Comparison of ENCODE assay signal across 17 cellular contexts in the genomic region with DNA sequence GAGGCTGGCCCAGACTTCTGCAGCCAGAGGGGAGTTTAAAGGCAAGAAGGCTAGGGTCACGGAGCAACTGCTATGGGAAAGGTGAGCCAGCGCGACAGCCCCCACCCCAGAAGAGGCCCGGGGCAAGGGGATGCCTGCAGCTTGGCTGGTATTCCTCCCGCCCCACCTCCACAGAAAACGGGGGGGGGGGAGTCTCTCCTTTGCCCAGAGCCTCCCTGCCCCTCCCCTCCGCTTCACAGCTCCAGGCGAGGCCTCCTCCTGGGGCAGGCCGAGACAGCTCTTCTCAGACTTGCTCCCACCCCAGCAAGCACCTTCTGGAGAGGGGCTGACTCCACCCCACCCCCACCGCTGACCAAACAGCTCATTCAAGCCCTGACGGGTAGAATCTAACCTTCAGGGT. TPM values are rescaled to one million over a fixed set of nuclear protein-coding genes. Genes with fewer than 3 reads are reported as not detected.
DNase-seq lines count a peak whose midpoint lies in the region; ATAC-seq and TF ChIP-seq lines count a peak whose summit lies in the region.
"Had no signal": no experiment of that assay in that cellular context is flagged by ENCODE, and none has a peak within 500 bp of the region (broad histone marks: within the 10 kb centered on the region; RNA-seq: fewer than 3 reads in every experiment).

No MANE protein-coding gene starts in this region.

- intact Hi-C loops in lower lobe of right lung (cut with DNase I): no loop called here

- H3K9me3 ChIP-seq in HUES6 (ENCODE audit: control insufficient read depth, insufficient read depth, low read depth, low read length): no peaks in the 10 kb centered on the region
- H3K9me3 ChIP-seq in lower lobe of right lung: no peaks in the 10 kb centered on the region
- H3K9me3 ChIP-seq: BLaER1 treated with 17β-estradiol and CSF1 and Interleukin-3, amounts not matched to agents 10 nM and 100 nM; suprapubic skin had no signal

- ATAC-seq in lower lobe of right lung (no peak), GM19351 (IDR thresholded peaks at IDR 0.05; ENCODE audit: unreplicated experiment) (no peak), GM18520 (IDR thresholded peaks at IDR 0.05; ENCODE audit: unreplicated experiment) (no peak)
- no peak for ATAC-seq in stimulated activated effector memory CD8-positive, alpha-beta T cell treated with anti-CD3 and anti-CD28 coated beads, Interleukin-12 subunit alpha, Interleukin-12 subunit beta, amount 100 ng/mL, for 72 hours
- ATAC-seq: HCT116 had no signal

- peak overlapping the region; percentile 75 for H3K27ac Mint-ChIP-seq in stimulated activated effector memory CD8-positive, alpha-beta T cell treated with anti-CD3 and anti-CD28 coated beads, Interleukin-12 subunit alpha, Interleukin-12 subunit beta, amount 100 ng/mL, for 72 hours

- no peak overlapping the region for H3K27ac ChIP-seq in HUES6 (ENCODE audit: low read depth, low read length)
- peak overlapping the region; percentile 71 for H3K27ac ChIP-seq in cingulate gyrus (ENCODE audit: low read depth, low read length)
- H3K27ac ChIP-seq in lower lobe of right lung: peak overlapping the region; percentile 21
- H3K27ac ChIP-seq: KMS-11, parathyroid adenoma, suprapubic skin had no signal

- no peak overlapping the region for H3K4me3 Mint-ChIP-seq in stimulated activated effector memory CD8-positive, alpha-beta T cell treated with anti-CD3 and anti-CD28 coated beads, Interleukin-12 subunit alpha, Interleukin-12 subunit beta, amount 100 ng/mL, for 72 hours

- H3K4me1 Mint-ChIP-seq in stimulated activated effector memory CD8-positive, alpha-beta T cell treated with anti-CD3 and anti-CD28 coated beads, Interleukin-12 subunit alpha, Interleukin-12 subunit beta, amount 100 ng/mL, for 72 hours: peaks cover 79% of the 10 kb centered on the region

- H3K4me3 ChIP-seq in HUES6 (ENCODE audit: low read depth, low read length) (peak overlapping the region; percentile 11; the same call in 1 of the 2 replicates), lower lobe of right lung (no peak overlapping the region)
- H3K4me3 ChIP-seq: BLaER1 treated with 17β-estradiol and CSF1 and Interleukin-3, amounts not matched to agents 10 nM and 100 nM; suprapubic skin had no signal

- H3K9me3 Mint-ChIP-seq in stimulated activated effector memory CD8-positive, alpha-beta T cell treated with anti-CD3 and anti-CD28 coated beads, Interleukin-12 subunit alpha, Interleukin-12 subunit beta, amount 100 ng/mL, for 72 hours: no peaks in the 10 kb centered on the region

- TF ChIP-seq CTCF in lower lobe of right lung (IDR thresholded peaks at IDR 0.05): no peak

- H3K4me1 ChIP-seq in HUES6 (ENCODE audit: control insufficient read depth, insufficient read depth, low read length) (peaks cover 30% of the 10 kb centered on the region), lower lobe of right lung (peaks cover 55% of the 10 kb centered on the region)

- peaks cover 49% of the 10 kb centered on the region for H3K36me3 Mint-ChIP-seq in stimulated activated effector memory CD8-positive, alpha-beta T cell treated with anti-CD3 and anti-CD28 coated beads, Interleukin-12 subunit alpha, Interleukin-12 subunit beta, amount 100 ng/mL, for 72 hours

- DNase-seq in lower lobe of right lung: no peak
- DNase-seq in stimulated activated effector memory CD8-positive, alpha-beta T cell treated with anti-CD3 and anti-CD28 coated beads, Interleukin-12 subunit alpha, Interleukin-12 subunit beta, amount 100 ng/mL, for 72 hours (ENCODE audit: low spot score in 2 of 2): no peak
- no peak for DNase-seq in NCI-H1105 (lab: John Stamatoyannopoulos, UW)
- DNase-seq: mesendoderm, NCI-H1436, NCI-H510A treated with DMSO at 0.1 percent for 48 hours, OCI-M1, SW 1271 had no signal

- H3K27me3 ChIP-seq in HUES6 (ENCODE audit: control insufficient read depth, insufficient read depth, low read length): no peaks in the 10 kb centered on the region
- H3K27me3 ChIP-seq in lower lobe of right lung (ENCODE audit: low read depth): no peaks in the 10 kb centered on the region
- H3K27me3 ChIP-seq: BLaER1 treated with 17β-estradiol and CSF1 and Interleukin-3, amounts not matched to agents 10 nM and 100 nM; suprapubic skin had no signal

- H3K9ac ChIP-seq in HUES6 (ENCODE audit: low read length): no peak overlapping the region
- H3K9ac ChIP-seq: KMS-11, parathyroid adenoma had no signal

- peaks cover 8% of the 10 kb centered on the region; the same call in 1 of the 2 replicates for H3K36me3 ChIP-seq in HUES6 (ENCODE audit: control insufficient read depth, insufficient read depth, low read length)
- H3K36me3 ChIP-seq in lower lobe of right lung: peaks cover 8% of the 10 kb centered on the region
- H3K36me3 ChIP-seq: suprapubic skin had no signal

RNA-seq across cellular contexts. Expression of gene ANP32A, which starts 13.4 kb away (rescaled TPM):
- total RNA-seq in lower lobe of right lung: 129 TPM
